Comparison of ENCODE assay signal across 9 cellular contexts in genomic region chr20:62167474-62167873, GRCh38. TPM values are rescaled to one million over a fixed set of nuclear protein-coding genes. Genes with fewer than 3 reads are reported as not detected.
"Had no signal": no experiment of that assay in that cellular context is flagged by ENCODE, and none has a peak within 500 bp of the region (broad histone marks: within the 10 kb centered on the region; RNA-seq: fewer than 3 reads in every experiment).

No MANE protein-coding gene starts in this region.

- DNase-seq: H9, HCEC 1CT, IMR-90, KG1 had no signal

- ATAC-seq: GM23338, K562 had no signal

- H3K4me3 ChIP-seq: GM23338, K562 had no signal

- FAIRE-seq: H1, H54, K562 had no signal

- H3K4me2 ChIP-seq: GM23338 had no signal

- H2AFZ ChIP-seq: GM23338 had no signal

RNA-seq across cellular contexts. Expression of gene HRH3, which starts 52.6 kb away (rescaled TPM):
- total RNA-seq: HT-29, IMR-90, K562 had no signal
- polyA plus RNA-seq: IMR-90, K562 had no signal
